ENCODE assay signal across 1 cellular context in genomic region chr20:58447733-58448391, GRCh38.
TF ChIP-seq lines count a peak whose summit lies in the region.

No MANE protein-coding gene starts in this region.

TF ChIP-seq in HepG2, 621 proteins besides CTCF, POLR2A, EP300 and RAD21 (continued from another document and continues in another):
- TF ChIP-seq PATZ1 (CRISPR knock-in tag; IDR thresholded peaks at IDR 0.05), result no peak
- TF ChIP-seq ZNF615 (CRISPR knock-in tag; IDR thresholded peaks at IDR 0.05; ENCODE audit: borderline replicate concordance), result no peak
- TF ChIP-seq TERF1 (CRISPR knock-in tag; IDR thresholded peaks at IDR 0.05), result no peak
- TF ChIP-seq SKI (IDR thresholded peaks at IDR 0.05; ENCODE audit: partially characterized antibody), result no peak
- TF ChIP-seq, protein P1, sequence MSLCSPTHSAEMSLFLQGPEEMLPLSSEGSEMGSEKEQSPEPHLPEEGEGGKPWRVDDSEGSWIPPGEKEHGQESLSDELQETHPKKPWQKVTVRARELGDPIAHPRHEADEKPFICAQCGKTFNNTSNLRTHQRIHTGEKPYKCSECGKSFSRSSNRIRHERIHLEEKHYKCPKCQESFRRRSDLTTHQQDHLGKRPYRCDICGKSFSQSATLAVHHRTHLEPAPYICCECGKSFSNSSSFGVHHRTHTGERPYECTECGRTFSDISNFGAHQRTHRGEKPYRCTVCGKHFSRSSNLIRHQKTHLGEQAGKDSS (CRISPR knock-in tag; IDR thresholded peaks at IDR 0.05; ENCODE audit: borderline replicate concordance, low read depth), result no peak
- TF ChIP-seq ATF6 (CRISPR knock-in tag; conservative IDR thresholded peaks at IDR 0.05), result 0 out of 2 replicates have a peak, but pooled peaks have one; percentile 66
- TF ChIP-seq, protein P2, sequence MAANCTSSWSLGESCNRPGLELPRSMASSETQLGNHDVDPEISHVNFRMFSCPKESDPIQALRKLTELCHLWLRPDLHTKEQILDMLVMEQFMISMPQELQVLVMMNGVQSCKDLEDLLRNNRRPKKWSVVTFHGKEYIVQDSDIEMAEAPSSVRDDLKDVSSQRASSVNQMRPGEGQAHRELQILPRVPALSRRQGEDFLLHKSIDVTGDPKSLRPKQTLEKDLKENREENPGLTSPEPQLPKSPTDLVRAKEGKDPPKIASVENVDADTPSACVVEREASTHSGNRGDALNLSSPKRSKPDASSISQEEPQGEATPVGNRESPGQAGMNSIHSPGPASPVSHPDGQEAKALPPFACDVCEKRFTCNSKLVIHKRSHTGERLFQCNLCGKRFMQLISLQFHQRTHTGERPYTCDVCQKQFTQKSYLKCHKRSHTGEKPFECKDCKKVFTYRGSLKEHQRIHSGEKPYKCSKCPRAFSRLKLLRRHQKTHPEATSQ (CRISPR knock-in tag; IDR thresholded peaks at IDR 0.05; ENCODE audit: borderline replicate concordance), result no peak
- no peak for TF ChIP-seq ZNF318 (CRISPR knock-in tag; IDR thresholded peaks at IDR 0.05)
- TF ChIP-seq ZBTB38 (CRISPR knock-in tag; IDR thresholded peaks at IDR 0.05), result 0 out of 2 replicates have a peak, but pooled peaks have one; percentile 24
- TF ChIP-seq HOXA7 (CRISPR knock-in tag; IDR thresholded peaks at IDR 0.05), result no peak
- TF ChIP-seq AHR (CRISPR knock-in tag; IDR thresholded peaks at IDR 0.05), result no peak
- no peak for TF ChIP-seq RCOR2 (CRISPR knock-in tag; IDR thresholded peaks at IDR 0.05)
- TF ChIP-seq, protein P3, sequence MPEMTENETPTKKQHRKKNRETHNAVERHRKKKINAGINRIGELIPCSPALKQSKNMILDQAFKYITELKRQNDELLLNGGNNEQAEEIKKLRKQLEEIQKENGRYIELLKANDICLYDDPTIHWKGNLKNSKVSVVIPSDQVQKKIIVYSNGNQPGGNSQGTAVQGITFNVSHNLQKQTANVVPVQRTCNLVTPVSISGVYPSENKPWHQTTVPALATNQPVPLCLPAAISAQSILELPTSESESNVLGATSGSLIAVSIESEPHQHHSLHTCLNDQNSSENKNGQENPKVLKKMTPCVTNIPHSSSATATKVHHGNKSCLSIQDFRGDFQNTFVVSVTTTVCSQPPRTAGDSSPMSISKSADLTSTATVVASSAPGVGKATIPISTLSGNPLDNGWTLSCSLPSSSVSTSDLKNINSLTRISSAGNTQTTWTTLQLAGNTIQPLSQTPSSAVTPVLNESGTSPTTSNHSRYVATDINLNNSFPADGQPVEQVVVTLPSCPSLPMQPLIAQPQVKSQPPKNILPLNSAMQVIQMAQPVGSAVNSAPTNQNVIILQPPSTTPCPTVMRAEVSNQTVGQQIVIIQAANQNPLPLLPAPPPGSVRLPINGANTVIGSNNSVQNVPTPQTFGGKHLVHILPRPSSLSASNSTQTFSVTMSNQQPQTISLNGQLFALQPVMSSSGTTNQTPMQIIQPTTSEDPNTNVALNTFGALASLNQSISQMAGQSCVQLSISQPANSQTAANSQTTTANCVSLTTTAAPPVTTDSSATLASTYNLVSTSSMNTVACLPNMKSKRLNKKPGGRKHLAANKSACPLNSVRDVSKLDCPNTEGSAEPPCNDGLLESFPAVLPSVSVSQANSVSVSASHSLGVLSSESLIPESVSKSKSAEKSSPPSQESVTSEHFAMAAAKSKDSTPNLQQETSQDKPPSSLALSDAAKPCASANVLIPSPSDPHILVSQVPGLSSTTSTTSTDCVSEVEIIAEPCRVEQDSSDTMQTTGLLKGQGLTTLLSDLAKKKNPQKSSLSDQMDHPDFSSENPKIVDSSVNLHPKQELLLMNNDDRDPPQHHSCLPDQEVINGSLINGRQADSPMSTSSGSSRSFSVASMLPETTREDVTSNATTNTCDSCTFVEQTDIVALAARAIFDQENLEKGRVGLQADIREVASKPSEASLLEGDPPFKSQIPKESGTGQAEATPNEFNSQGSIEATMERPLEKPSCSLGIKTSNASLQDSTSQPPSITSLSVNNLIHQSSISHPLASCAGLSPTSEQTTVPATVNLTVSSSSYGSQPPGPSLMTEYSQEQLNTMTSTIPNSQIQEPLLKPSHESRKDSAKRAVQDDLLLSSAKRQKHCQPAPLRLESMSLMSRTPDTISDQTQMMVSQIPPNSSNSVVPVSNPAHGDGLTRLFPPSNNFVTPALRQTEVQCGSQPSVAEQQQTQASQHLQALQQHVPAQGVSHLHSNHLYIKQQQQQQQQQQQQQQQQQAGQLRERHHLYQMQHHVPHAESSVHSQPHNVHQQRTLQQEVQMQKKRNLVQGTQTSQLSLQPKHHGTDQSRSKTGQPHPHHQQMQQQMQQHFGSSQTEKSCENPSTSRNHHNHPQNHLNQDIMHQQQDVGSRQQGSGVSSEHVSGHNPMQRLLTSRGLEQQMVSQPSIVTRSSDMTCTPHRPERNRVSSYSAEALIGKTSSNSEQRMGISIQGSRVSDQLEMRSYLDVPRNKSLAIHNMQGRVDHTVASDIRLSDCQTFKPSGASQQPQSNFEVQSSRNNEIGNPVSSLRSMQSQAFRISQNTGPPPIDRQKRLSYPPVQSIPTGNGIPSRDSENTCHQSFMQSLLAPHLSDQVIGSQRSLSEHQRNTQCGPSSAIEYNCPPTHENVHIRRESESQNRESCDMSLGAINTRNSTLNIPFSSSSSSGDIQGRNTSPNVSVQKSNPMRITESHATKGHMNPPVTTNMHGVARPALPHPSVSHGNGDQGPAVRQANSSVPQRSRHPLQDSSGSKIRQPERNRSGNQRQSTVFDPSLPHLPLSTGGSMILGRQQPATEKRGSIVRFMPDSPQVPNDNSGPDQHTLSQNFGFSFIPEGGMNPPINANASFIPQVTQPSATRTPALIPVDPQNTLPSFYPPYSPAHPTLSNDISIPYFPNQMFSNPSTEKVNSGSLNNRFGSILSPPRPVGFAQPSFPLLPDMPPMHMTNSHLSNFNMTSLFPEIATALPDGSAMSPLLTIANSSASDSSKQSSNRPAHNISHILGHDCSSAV (CRISPR knock-in tag; IDR thresholded peaks at IDR 0.05; ENCODE audit: borderline replicate concordance), result no peak
- TF ChIP-seq SAFB2 (CRISPR knock-in tag; IDR thresholded peaks at IDR 0.05; ENCODE audit: borderline replicate concordance, low read depth), result no peak
- TF ChIP-seq MIER2 (CRISPR knock-in tag; IDR thresholded peaks at IDR 0.05), result no peak
- no peak for TF ChIP-seq NCOR1 (IDR thresholded peaks at IDR 0.05; ENCODE audit: borderline replicate concordance, low read length)
- TF ChIP-seq RORA (CRISPR knock-in tag; IDR thresholded peaks at IDR 0.05), result no peak
- no peak for TF ChIP-seq JDP2 (CRISPR knock-in tag; IDR thresholded peaks at IDR 0.05; ENCODE audit: borderline replicate concordance)
- peak; percentile 33; the same call in 1 of the 2 replicates for TF ChIP-seq FOXJ3 (CRISPR knock-in tag; IDR thresholded peaks at IDR 0.05; ENCODE audit: borderline replicate concordance)
- TF ChIP-seq AGO1 (IDR thresholded peaks at IDR 0.05; ENCODE audit: low read depth, low read length, poor library complexity, severe bottlenecking), result no peak
- no peak for TF ChIP-seq KLF15 (CRISPR knock-in tag; IDR thresholded peaks at IDR 0.05; ENCODE audit: borderline replicate concordance)
- TF ChIP-seq ZNF225 (CRISPR knock-in tag; IDR thresholded peaks at IDR 0.05), result no peak
- no peak for TF ChIP-seq ETV5 (CRISPR knock-in tag; IDR thresholded peaks at IDR 0.05; ENCODE audit: borderline replicate concordance)
- TF ChIP-seq ZNF331 (CRISPR knock-in tag; IDR thresholded peaks at IDR 0.05), result peak; percentile 47; the same call in 1 of the 2 replicates
- no peak for TF ChIP-seq MXD4 (CRISPR knock-in tag; IDR thresholded peaks at IDR 0.05)
